In genomic region chr1:218377143-218377660, GRCh38 we compare ENCODE assay signal across 9 cellular contexts. TPM values are rescaled to one million over a fixed set of nuclear protein-coding genes. Genes with fewer than 3 reads are reported as not detected.
DNase-seq lines count a peak whose midpoint lies in the region; ATAC-seq and TF ChIP-seq lines count a peak whose summit lies in the region.
"Had no signal": no experiment of that assay in that cellular context is flagged by ENCODE, and none has a peak within 500 bp of the region (broad histone marks: within the 10 kb centered on the region; RNA-seq: fewer than 3 reads in every experiment).

No MANE protein-coding gene starts in this region.

- H3K27me3 Mint-ChIP-seq in naive thymus-derived CD8-positive, alpha-beta T cell: peaks cover 5 to 16% (median 9%) of the 10 kb centered on the region in 5 donors

- BruUV-seq in PC-3 (replicated peaks; lab: Mats Ljungman, UMichigan): no TSS peak

- no peaks in the 10 kb centered on the region for H3K9me3 ChIP-seq in PC-3 (ENCODE audit: low read length)

- H3K4me1 ChIP-seq in PC-3 (ENCODE audit: insufficient read depth, low read length): peaks cover 90% of the 10 kb centered on the region

- H3K4me3 ChIP-seq in PC-3 (ENCODE audit: low read length): peak overlapping the region; percentile 57

- DNase-seq in PC-3 (peak; percentile 100), medulla oblongata (ENCODE audit: extremely low spot score) (no peak), SHP77 (lab: John Stamatoyannopoulos, UW) (no peak), COR-L47 (lab: John Stamatoyannopoulos, UW) (no peak)
- peak; percentile 40 for DNase-seq in activated gamma-delta T cell treated with anti-CD3 and anti-CD28 coated beads, Interleukin-2, amount 50 U/mL, for 16 hours (ENCODE audit: low read depth)
- peak in 5 of 10 donors; percentile 4 to 64 (median 31) for DNase-seq in naive thymus-derived CD8-positive, alpha-beta T cell

- CTCF ChIA-PET in PC-3 (lab: Charles Lee): no interaction called here

- intact Hi-C loops in PC-3 (cut with micrococcal nuclease): loop anchor here (1.0 to 5.0 kb wide), 6 partner anchors 30 to 425 kb away; no protein-coding TSS in a partner anchor

- no peaks in the 10 kb centered on the region for H4K20me1 ChIP-seq in PC-3 (ENCODE audit: low read length)

- peaks cover 82% of the 10 kb centered on the region for H3K79me2 ChIP-seq in PC-3 (ENCODE audit: low read length)

- no peak overlapping the region for H2AFZ ChIP-seq in PC-3 (ENCODE audit: low read length)

- H3K27me3 ChIP-seq in PC-3 (ENCODE audit: low read length): no peaks in the 10 kb centered on the region

- H3K9me3 Mint-ChIP-seq in naive thymus-derived CD8-positive, alpha-beta T cell: no peaks in the 10 kb centered on the region

- H3K36me3 ChIP-seq in PC-3 (ENCODE audit: low read depth, low read length): peaks cover 11% of the 10 kb centered on the region; the same call in 1 of the 2 replicates

- no peaks in the 10 kb centered on the region for H3K36me3 Mint-ChIP-seq in naive thymus-derived CD8-positive, alpha-beta T cell

- POLR2A ChIA-PET in PC-3 (lab: Charles Lee; ENCODE audit: unreplicated experiment): interaction anchor here (0.5 to 0.8 kb wide), 6 partner anchors 14 to 947 kb away, joined by 3 to 7 read pairs (median 4); partner anchors contain the start of gene TGFB2
- POLR2A ChIA-PET in naive thymus-derived CD8-positive, alpha-beta T cell (lab: Charles Lee): no interaction called here

- no peak for TF ChIP-seq CTCF in PC-3 (conservative IDR thresholded peaks at IDR 0.05; ENCODE audit: low read depth, low read length)

- peak overlapping the region in 2 of 10 donors; percentile 12 to 15 for H3K4me3 Mint-ChIP-seq in naive thymus-derived CD8-positive, alpha-beta T cell

- peak overlapping the region; percentile 91 for H3K27ac ChIP-seq in PC-3 (ENCODE audit: low read length)

- peak overlapping the region; percentile 88 for H3K9ac ChIP-seq in PC-3 (ENCODE audit: low read length)

- H3K9me2 ChIP-seq in PC-3 (replicated peaks; ENCODE audit: low read length): no peaks in the 10 kb centered on the region

- H3K4me1 Mint-ChIP-seq in naive thymus-derived CD8-positive, alpha-beta T cell: peaks cover 3 to 9% (median 9%) of the 10 kb centered on the region in 4 donors

- H3K4me2 ChIP-seq in PC-3 (ENCODE audit: low read length): peak overlapping the region; percentile 83

- peak overlapping the region in 1 of 10 donors; percentile 8 for H3K27ac Mint-ChIP-seq in naive thymus-derived CD8-positive, alpha-beta T cell

- ATAC-seq in GM18517 (IDR thresholded peaks at IDR 0.05; ENCODE audit: unreplicated experiment) (peak; percentile 89), HG02852 (IDR thresholded peaks at IDR 0.05; ENCODE audit: unreplicated experiment) (peak; percentile 73), PC-3 (peak; percentile 64)
- ATAC-seq in naive thymus-derived CD8-positive, alpha-beta T cell: peak; percentile 71 to 93

- H3F3A ChIP-seq in PC-3 (ENCODE audit: low read length, unreplicated experiment): peaks cover 35% of the 10 kb centered on the region

RNA-seq across cellular contexts. Expression of gene TGFB2, which starts 32.1 kb away (rescaled TPM):
- 38.7 and 50.3 TPM in 2 replicates for total RNA-seq in PC-3 (2014; rRNA removed)
- total RNA-seq in naive thymus-derived CD8-positive, alpha-beta T cell: under 1 TPM in 1 of 2 experiments, not detected in 1; 0.16 TPM
- not detected for polyA plus RNA-seq in naive thymus-derived CD8-positive, alpha-beta T cell
- total RNA-seq: activated CD8-positive, alpha-beta memory T cell treated with anti-CD3 and anti-CD28 coated beads for 36 hours had no signal

Comparison
In these comparisons a context has a peak if more than half of its experiments do, and no peak if none do; other contexts are left out.
1. DNase-seq: peak in PC-3 (single experiment) and activated gamma-delta T cell treated with anti-CD3 and anti-CD28 coated beads, Interleukin-2, amount 50 U/mL, for 16 hours (single experiment); none in medulla oblongata (single experiment), SHP77 (0 of 2) and COR-L47 (single experiment).
2. RNA of gene TGFB2, which starts 32.1 kb away (total RNA-seq): 38.7 to 50.3 TPM in PC-3; 0.16 TPM in naive thymus-derived CD8-positive, alpha-beta T cell; every median in the first group is over 10 times any median in the second.
3. Peak in every context shown above with its lines, with median percentiles within 50 percentile points of each other: ATAC-seq.